2 cellular contexts compared by ENCODE assay signal in the genomic region with DNA sequence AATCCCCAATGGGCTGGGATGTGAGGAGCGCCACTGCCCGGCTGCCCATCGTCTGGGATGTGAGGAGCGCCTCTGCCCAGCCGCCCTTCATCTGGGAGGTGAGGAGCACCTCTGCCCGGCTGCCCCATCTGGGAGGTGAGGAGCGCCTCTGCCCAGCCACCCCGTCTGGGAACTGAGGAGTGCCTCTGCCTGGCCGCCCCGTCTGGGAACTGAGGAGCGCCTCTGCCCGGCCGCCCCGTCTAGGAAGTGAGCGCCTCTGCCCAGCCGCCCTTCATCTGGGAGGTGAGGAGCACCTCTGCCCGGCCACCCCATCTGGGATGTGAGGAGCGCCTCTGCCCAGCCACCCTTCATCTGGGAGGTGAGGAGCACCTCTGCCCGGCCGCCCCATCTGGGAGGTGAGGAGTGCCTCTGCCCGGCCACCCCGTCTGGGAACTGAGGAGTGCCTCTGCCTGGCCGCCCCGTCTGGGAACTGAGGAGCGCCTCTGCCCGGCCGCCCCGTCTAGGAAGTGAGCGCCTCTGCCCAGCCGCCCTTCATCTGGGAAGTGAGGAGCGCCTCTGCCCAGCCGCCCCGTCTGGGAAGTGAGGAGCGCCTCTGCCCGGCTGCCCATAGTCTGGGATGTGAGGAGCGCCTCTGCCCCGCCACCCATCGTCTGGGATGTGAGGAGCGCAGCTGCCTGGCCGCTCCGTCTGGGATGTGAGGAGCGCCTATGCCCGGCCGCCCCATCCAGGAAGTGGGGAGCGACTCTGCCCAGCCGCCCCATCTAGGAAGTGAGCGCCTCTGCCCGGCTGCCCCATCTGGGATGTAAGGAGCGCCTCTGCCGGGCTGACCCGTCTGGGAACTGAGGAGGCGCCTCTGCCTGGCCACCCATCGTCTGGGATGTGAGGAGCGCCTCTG.
A peak's percentile ranks its signal among the peaks of the same experiment; 100 is the strongest.
DNase-seq lines count a peak whose midpoint lies in the region; ATAC-seq and TF ChIP-seq lines count a peak whose summit lies in the region.
"Not testable (repeated sequence)": the region's sequence is repeated elsewhere in the genome, so short reads cannot be mapped to it uniquely, and the experiment has no call there.

No MANE protein-coding gene starts in this region.

- not testable (repeated sequence) for H3K27me3 Mint-ChIP-seq in naive thymus-derived CD4-positive, alpha-beta T cell

- not testable (repeated sequence) for TF ChIP-seq CTCF in spleen (IDR thresholded peaks at IDR 0.05 in 8 of 11, conservative IDR thresholded peaks at IDR 0.05 in 3 of 11)

- ATAC-seq in naive thymus-derived CD4-positive, alpha-beta T cell = peak; percentile 8

- H3K36me3 Mint-ChIP-seq in naive thymus-derived CD4-positive, alpha-beta T cell = not testable (repeated sequence)

- not testable (repeated sequence) for DNase-seq in naive thymus-derived CD4-positive, alpha-beta T cell
- peak; percentile 70 for DNase-seq in spleen

- not testable (repeated sequence) for H3K27ac Mint-ChIP-seq in naive thymus-derived CD4-positive, alpha-beta T cell

- POLR2A ChIA-PET in naive thymus-derived CD4-positive, alpha-beta T cell (lab: Charles Lee) = not testable (repeated sequence)

- CTCF ChIA-PET in naive thymus-derived CD4-positive, alpha-beta T cell (lab: Charles Lee) = not testable (repeated sequence)

- not testable (repeated sequence) for H3K27me3 ChIP-seq in naive thymus-derived CD4-positive, alpha-beta T cell (ENCODE audit: control insufficient read depth in 2 of 2, insufficient read depth in 2 of 2, low read length in 2 of 2); spleen (replicated peaks in 1 of 7)

- TF ChIP-seq POLR2A in spleen (IDR thresholded peaks at IDR 0.05) = not testable (repeated sequence)

- H3K27ac ChIP-seq in naive thymus-derived CD4-positive, alpha-beta T cell (ENCODE audit: low read depth, low read length); spleen: not testable (repeated sequence)

- not testable (repeated sequence) for H3K4me3 ChIP-seq in naive thymus-derived CD4-positive, alpha-beta T cell (ENCODE audit: low read length); spleen

- intact Hi-C loops in naive thymus-derived CD4-positive, alpha-beta T cell (cut with micrococcal nuclease); spleen (cut with DNase I; ENCODE audit: low total_unique reads): not testable (repeated sequence)

- 88 to 96% (median 92%) methylated on average over 29 to 54 of the region's 54 CpGs for WGBS in spleen, 5 donors

- H3K9me3 Mint-ChIP-seq in naive thymus-derived CD4-positive, alpha-beta T cell = peaks cover 15 to 63% (median 29%) of the 10 kb centered on the region in 11 donors

- H3K4me1 Mint-ChIP-seq in naive thymus-derived CD4-positive, alpha-beta T cell = not testable (repeated sequence)

- not testable (repeated sequence) for H3K36me3 ChIP-seq in naive thymus-derived CD4-positive, alpha-beta T cell (ENCODE audit: control insufficient read depth in 2 of 3, insufficient read depth in 3 of 3, low read length in 3 of 3); spleen

- not testable (repeated sequence) for H3K4me1 ChIP-seq in naive thymus-derived CD4-positive, alpha-beta T cell (ENCODE audit: control insufficient read depth in 2 of 2, insufficient read depth in 2 of 2, low read length in 2 of 2); spleen

- H3K4me3 Mint-ChIP-seq in naive thymus-derived CD4-positive, alpha-beta T cell = not testable (repeated sequence)

- H3K9me3 ChIP-seq in naive thymus-derived CD4-positive, alpha-beta T cell (ENCODE audit: control insufficient read depth in 2 of 3, low read length in 3 of 3) = peaks cover 0 to 12% (median 0%) of the 10 kb centered on the region in 3 experiments
- H3K9me3 ChIP-seq in spleen = peaks cover 0 to 84% (median 38%) of the 10 kb centered on the region in 8 donors
